ENCODE assay signal across 1 cellular context in genomic region chr3:141804778-141805639, GRCh38.
TF ChIP-seq lines count a peak whose summit lies in the region.

No MANE protein-coding gene starts in this region.

TF ChIP-seq in K562, 482 proteins besides CTCF, POLR2A, EP300 and RAD21 (continued from another document and continues in another):
- TF ChIP-seq CLOCK (CRISPR knock-in tag; IDR thresholded peaks at IDR 0.05; ENCODE audit: borderline replicate concordance) (no peak), TOE1 (IDR thresholded peaks at IDR 0.05; ENCODE audit: borderline replicate concordance) (peak; percentile 91), TOE1 (CRISPR knock-in tag; IDR thresholded peaks at IDR 0.05; ENCODE audit: borderline replicate concordance, low read depth) (no peak), PHF8 (IDR thresholded peaks at IDR 0.05; ENCODE audit: borderline replicate concordance, low read length) (no peak; the same call in 1 of the 2 replicates), ZNF282 (CRISPR knock-in tag; IDR thresholded peaks at IDR 0.05) (no peak), RBM22 (IDR thresholded peaks at IDR 0.05; ENCODE audit: low read depth, low read length, poor library complexity, severe bottlenecking) (no peak), ETV5 (CRISPR knock-in tag; IDR thresholded peaks at IDR 0.05; ENCODE audit: low read depth) (no peak), ZNF696 (CRISPR knock-in tag; conservative IDR thresholded peaks at IDR 0.05) (no peak), ZNF316 (IDR thresholded peaks at IDR 0.05) (peak; percentile 99), HBP1 (CRISPR knock-in tag; IDR thresholded peaks at IDR 0.05) (peak; percentile 92), ERF (CRISPR knock-in tag; IDR thresholded peaks at IDR 0.05) (peak; percentile 19; the same call in 1 of the 2 replicates), THRB (CRISPR knock-in tag; conservative IDR thresholded peaks at IDR 0.05) (peak; percentile 67), ZNF3 (CRISPR knock-in tag; IDR thresholded peaks at IDR 0.05) (no peak), CGGBP1 (CRISPR knock-in tag; IDR thresholded peaks at IDR 0.05) (no peak; the same call in 1 of the 2 replicates), GATAD2A (IDR thresholded peaks at IDR 0.05) (peak; percentile 91), NR2C1 (IDR thresholded peaks at IDR 0.05) (peak; percentile 65; the same call in 1 of the 2 replicates), NR2C1 (tag; IDR thresholded peaks at IDR 0.05) (peak; percentile 61), STAT6 (CRISPR knock-in tag; IDR thresholded peaks at IDR 0.05) (no peak), PRDM10 (IDR thresholded peaks at IDR 0.05; ENCODE audit: partially characterized antibody) (peak; percentile 26), SMARCC2 (IDR thresholded peaks at IDR 0.05; ENCODE audit: low read depth) (peak; percentile 98), HOMEZ (CRISPR knock-in tag; IDR thresholded peaks at IDR 0.05) (no peak), HINFP (tag; conservative IDR thresholded peaks at IDR 0.05; ENCODE audit: low read depth) (peak; percentile 36; the same call in 1 of the 2 replicates), MTF1 (CRISPR knock-in tag; IDR thresholded peaks at IDR 0.05; ENCODE audit: borderline replicate concordance) (no peak), ZKSCAN1 (IDR thresholded peaks at IDR 0.05; ENCODE audit: low read depth, low read length) (no peak), RBM17 (IDR thresholded peaks at IDR 0.05; ENCODE audit: borderline replicate concordance, low read depth, low read length) (no peak), DNMT1 (IDR thresholded peaks at IDR 0.05) (no peak), CBX2 (IDR thresholded peaks at IDR 0.05; ENCODE audit: insufficient read depth, low read length, poor library complexity, severe bottlenecking) (no peak), ZBED1 (IDR thresholded peaks at IDR 0.05) (no peak), JUND (IDR thresholded peaks at IDR 0.05; ENCODE audit: borderline replicate concordance, low read depth, low read length) (peak; percentile 92), JUND (tag; IDR thresholded peaks at IDR 0.05; ENCODE audit: borderline replicate concordance, low read depth, low read length) (peak; percentile 92; the same call in 2 of the 3 replicates), HNRNPH1 (optimal IDR thresholded peaks at IDR 0.05; ENCODE audit: low read depth, low read length) (no peak), RFX1 (IDR thresholded peaks at IDR 0.05) (peak; percentile 60), RERE (CRISPR knock-in tag; IDR thresholded peaks at IDR 0.05; ENCODE audit: borderline replicate concordance) (no peak), FIP1L1 (IDR thresholded peaks at IDR 0.05; ENCODE audit: low read depth, low read length, poor library complexity, severe bottlenecking) (no peak), STAT5A (IDR thresholded peaks at IDR 0.05; ENCODE audit: borderline replicate concordance, low read length) (peak; percentile 94), SP2 (IDR thresholded peaks at IDR 0.05; ENCODE audit: extremely low read depth, low read depth, low read length, poor library complexity, severe bottlenecking) (no peak), ZFP30 (CRISPR knock-in tag; IDR thresholded peaks at IDR 0.05; ENCODE audit: borderline replicate concordance) (no peak), ZBTB8A (IDR thresholded peaks at IDR 0.05; ENCODE audit: partially characterized antibody) (no peak), MCM7 (IDR thresholded peaks at IDR 0.05) (peak; percentile 82 to 97; a peak in 3 of 4 replicates), MYC (IDR thresholded peaks at IDR 0.05; ENCODE audit: low read depth, low read length) (peak; percentile 44; the same call in 1 of the 2 replicates), MYC (CRISPR knock-in tag; IDR thresholded peaks at IDR 0.05; ENCODE audit: borderline replicate concordance, low read depth) (no peak)
